15 cellular contexts compared by ENCODE assay signal in the genomic region with DNA sequence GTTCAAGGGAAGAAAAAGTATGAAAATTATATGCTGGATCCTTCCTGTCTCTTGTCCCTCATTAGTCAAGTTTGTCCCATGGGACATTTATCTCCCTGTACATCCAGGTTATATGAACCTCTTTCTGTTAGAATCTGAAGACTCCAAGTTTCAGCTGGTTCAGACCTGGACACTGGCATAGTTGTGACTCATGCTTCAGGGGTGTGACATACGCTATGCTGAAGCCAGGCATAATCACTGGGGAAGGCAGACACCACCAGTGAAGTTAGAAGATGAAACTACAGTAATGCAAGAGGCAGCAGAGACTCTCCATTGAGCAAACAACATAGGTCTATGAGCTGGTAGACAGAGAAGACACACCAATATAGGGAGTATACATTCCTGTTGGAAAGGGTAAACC.
A peak's percentile ranks its signal among the peaks of the same experiment; 100 is the strongest.
DNase-seq lines count a peak whose midpoint lies in the region; ATAC-seq, FAIRE-seq and TF ChIP-seq lines count a peak whose summit lies in the region.
"Had no signal": no experiment of that assay in that cellular context is flagged by ENCODE, and none has a peak within 500 bp of the region (broad histone marks: within the 10 kb centered on the region; RNA-seq: fewer than 3 reads in every experiment).

No MANE protein-coding gene starts in this region.

- POLR2A ChIA-PET in H1 (lab: Charles Lee; ENCODE audit: partially characterized antibody): no interaction called here

- no peak overlapping the region for H3K9ac ChIP-seq in GM23248
- H3K9ac ChIP-seq in H1 (replicated peaks in 1 of 4; ENCODE audit: extremely low read depth in 1 of 4, low read depth in 3 of 4, low read length in 3 of 4): no peak overlapping the region

- DNase-seq in GM23248 (peak; percentile 84), NCI-H226 (peak; percentile 22), H1 (ENCODE audit: low read depth in 1 of 2, low spot score in 2 of 2) (no peak), left lung (no peak), OCI-M2 (lab: John Stamatoyannopoulos, UW; ENCODE audit: unreplicated experiment) (no peak), aorta (no peak)
- DNase-seq: activated naive CD4-positive, alpha-beta T cell treated with Interleukin-2 at 50 U/mL for 16 hours; MM.1S; natural killer cell; stimulated activated CD4-positive, alpha-beta T cell treated with anti-CD3 and anti-CD28 coated beads, Interleukin-2, amount 100 ng/mL, for 48 hours; stimulated activated naive B cell treated with anti-CD40 and anti-IgM and Interleukin-4, amounts not matched to agents 10 μg/mL and 1 μg/mL and 100 μg/mL, for 72 hours had no signal

- H4K8ac ChIP-seq in H1 (ENCODE audit: extremely low read depth, insufficient read depth, low read length): no peak overlapping the region

- H3K4me3 ChIP-seq in GM23248: no peak overlapping the region
- no peak overlapping the region for H3K4me3 ChIP-seq in H1 (ENCODE audit: extremely low read depth in 1 of 4, insufficient read depth in 2 of 4, low read depth in 3 of 4, low read length in 4 of 4)
- no peak overlapping the region for H3K4me3 ChIP-seq in left lung
- no peak overlapping the region for H3K4me3 ChIP-seq in aorta (ENCODE audit: low read length in 2 of 2)
- H3K4me3 ChIP-seq: hepatocyte had no signal

- no peak overlapping the region for H3K4me3 Mint-ChIP-seq in stimulated activated memory B cell treated with anti-CD40 and anti-IgM and Interleukin-4, amounts not matched to agents 10 μg/mL and 1 μg/mL and 100 μg/mL, for 72 hours
- H3K4me3 Mint-ChIP-seq: central memory CD8-positive, alpha-beta T cell; natural killer cell; stimulated activated naive B cell treated with anti-CD40 and anti-IgM and Interleukin-4, amounts not matched to agents 10 μg/mL and 1 μg/mL and 100 μg/mL, for 72 hours had no signal

- no peaks in the 10 kb centered on the region for H3K79me2 ChIP-seq in GM23248 (ENCODE audit: insufficient read depth)
- H3K79me2 ChIP-seq in H1 (ENCODE audit: control insufficient read depth in 1 of 2, insufficient read depth in 2 of 2, low read length in 2 of 2): no peaks in the 10 kb centered on the region
- H3K79me2 ChIP-seq: hepatocyte had no signal

- peak; percentile 53 for ATAC-seq in stimulated activated memory B cell treated with anti-CD40 and anti-IgM and Interleukin-4, amounts not matched to agents 10 μg/mL and 1 μg/mL and 100 μg/mL, for 72 hours
- ATAC-seq in left lung (no peak), aorta (ENCODE audit: low FRiP score) (no peak)
- ATAC-seq: natural killer cell; stimulated activated naive B cell treated with anti-CD40 and anti-IgM and Interleukin-4, amounts not matched to agents 10 μg/mL and 1 μg/mL and 100 μg/mL, for 72 hours had no signal

- TF ChIP-seq RAD21 in H1 (IDR thresholded peaks at IDR 0.05 in 1 of 2, conservative IDR thresholded peaks at IDR 0.05 in 1 of 2; ENCODE audit: low read depth in 2 of 2, low read length in 2 of 2): no peak

- no peak overlapping the region for H2BK120ac ChIP-seq in H1 (replicated peaks; ENCODE audit: low read depth, low read length)

- no peak overlapping the region for H3K27ac Mint-ChIP-seq in stimulated activated memory B cell treated with anti-CD40 and anti-IgM and Interleukin-4, amounts not matched to agents 10 μg/mL and 1 μg/mL and 100 μg/mL, for 72 hours
- H3K27ac Mint-ChIP-seq: natural killer cell had no signal

- no peaks in the 10 kb centered on the region for H3K36me3 ChIP-seq in GM23248 (ENCODE audit: low read depth)
- no peaks in the 10 kb centered on the region for H3K36me3 ChIP-seq in H1 (ENCODE audit: control insufficient read depth in 2 of 4, insufficient read depth in 4 of 4, low read length in 3 of 4)
- H3K36me3 ChIP-seq in left lung: no peaks in the 10 kb centered on the region
- H3K36me3 ChIP-seq in aorta (ENCODE audit: control insufficient read depth in 1 of 2, insufficient read depth in 2 of 2, low read length in 1 of 2): no peaks in the 10 kb centered on the region

- H3K23me2 ChIP-seq in H1 (ENCODE audit: low read depth, low read length): no peaks in the 10 kb centered on the region; the same call in 1 of the 2 replicates

- peaks cover 21% of the 10 kb centered on the region for H3F3A ChIP-seq in GM23248 (ENCODE audit: insufficient read depth)

- no peak overlapping the region for H4K91ac ChIP-seq in H1 (replicated peaks; ENCODE audit: insufficient read length, low read length)

- no peak overlapping the region for H2BK5ac ChIP-seq in H1 (ENCODE audit: low read depth, low read length)

- TF ChIP-seq CTCF in H1 (IDR thresholded peaks at IDR 0.05; ENCODE audit: control extremely low read depth in 1 of 3, insufficient read depth in 1 of 3, low read depth in 1 of 3, low read length in 3 of 3) (no peak), left lung (IDR thresholded peaks at IDR 0.05) (no peak)

- H3K9me3 Mint-ChIP-seq in stimulated activated memory B cell treated with anti-CD40 and anti-IgM and Interleukin-4, amounts not matched to agents 10 μg/mL and 1 μg/mL and 100 μg/mL, for 72 hours: no peaks in the 10 kb centered on the region
- H3K9me3 Mint-ChIP-seq: central memory CD8-positive, alpha-beta T cell had no signal

- no peaks in the 10 kb centered on the region for H3K9me3 ChIP-seq in GM23248 (ENCODE audit: low read depth)
- H3K9me3 ChIP-seq in H1 (ENCODE audit: insufficient read depth in 2 of 2, low read depth in 1 of 2, low read length in 1 of 2): peaks cover 0 to 5% of the 10 kb centered on the region in 2 experiments; a peak in 3 of 4 replicates
- H3K9me3 ChIP-seq in left lung: no peaks in the 10 kb centered on the region
- no peaks in the 10 kb centered on the region for H3K9me3 ChIP-seq in aorta (ENCODE audit: control insufficient read depth, low read length)

- H3K56ac ChIP-seq in H1 (replicated peaks; ENCODE audit: insufficient read length, low read depth, low read length): no peak overlapping the region

- H3K27me3 ChIP-seq in GM23248 (replicated peaks; ENCODE audit: insufficient read depth) (no peaks in the 10 kb centered on the region), H1 (replicated peaks in 1 of 4; ENCODE audit: control insufficient read depth in 3 of 4, extremely low read depth in 1 of 4, insufficient read depth in 3 of 4, low read length in 3 of 4) (no peaks in the 10 kb centered on the region), left lung (no peaks in the 10 kb centered on the region), aorta (ENCODE audit: control insufficient read depth in 1 of 2, insufficient read depth in 2 of 2, low read length in 1 of 2) (no peaks in the 10 kb centered on the region)
- H3K27me3 ChIP-seq: hepatocyte had no signal

- no peak overlapping the region for H2BK12ac ChIP-seq in H1 (ENCODE audit: low read depth, low read length)

- in situ Hi-C loops in GM23248 (cut with MboI): no loop called here

- 17 to 23% methylated on average over 1 of the region's 1 CpG for WGBS in GM23248 (ENCODE audit: low coverage in 1 of 2, low lambda C conversion rate in 2 of 2, missing lambda C conversion rate in 2 of 2), 2 experiments
- 94% methylated on average over 1 of the region's 1 CpG; no CpG with 5 or more reads in 1 of the 2 experiments for WGBS in H1 (ENCODE audit: extremely low coverage in 1 of 2, insufficient coverage in 1 of 2, insufficient read length in 1 of 2, insufficient replicate concordance in 2 of 2, low coverage in 1 of 2, low lambda C conversion rate in 2 of 2, missing lambda C conversion rate in 1 of 2), 2 experiments
- 83 to 86% methylated on average over 1 of the region's 1 CpG for whole genome bisulfite sequencing in aorta, 2 donors

- H2AFZ ChIP-seq in GM23248 (peak overlapping the region; percentile 8; the same call in 1 of the 2 replicates), H1 (ENCODE audit: low read length) (peak overlapping the region; percentile 59; the same call in 1 of the 2 replicates)
- H2AFZ ChIP-seq: hepatocyte had no signal

- H4K20me1 ChIP-seq in GM23248 (ENCODE audit: insufficient read depth) (no peaks in the 10 kb centered on the region), H1 (replicated peaks in 1 of 2; ENCODE audit: control insufficient read depth in 1 of 2, insufficient read depth in 2 of 2, low read length in 2 of 2) (no peaks in the 10 kb centered on the region)

- no peak for FAIRE-seq in H1 (lab: Jason Lieb, UNC)

- H3K4me1 ChIP-seq in GM23248 (ENCODE audit: insufficient read depth): peaks cover 36% of the 10 kb centered on the region
- no peaks in the 10 kb centered on the region for H3K4me1 ChIP-seq in H1 (replicated peaks in 1 of 4; ENCODE audit: control insufficient read depth in 3 of 4, insufficient read depth in 4 of 4, low read length in 3 of 4)
- H3K4me1 ChIP-seq in left lung: no peaks in the 10 kb centered on the region
- H3K4me1 ChIP-seq in aorta (ENCODE audit: control insufficient read depth in 1 of 2, insufficient read depth in 2 of 2, low read length in 2 of 2): peaks cover 0 to 3% of the 10 kb centered on the region in 2 donors

- H3K79me1 ChIP-seq in H1 (ENCODE audit: low read depth, low read length): no peaks in the 10 kb centered on the region

- H3K27me3 Mint-ChIP-seq in stimulated activated memory B cell treated with anti-CD40 and anti-IgM and Interleukin-4, amounts not matched to agents 10 μg/mL and 1 μg/mL and 100 μg/mL, for 72 hours: no peaks in the 10 kb centered on the region
- H3K27me3 Mint-ChIP-seq: central memory CD8-positive, alpha-beta T cell; stimulated activated naive B cell treated with anti-CD40 and anti-IgM and Interleukin-4, amounts not matched to agents 10 μg/mL and 1 μg/mL and 100 μg/mL, for 72 hours had no signal

- no peak overlapping the region for H3K4ac ChIP-seq in H1 (replicated peaks; ENCODE audit: insufficient read length, low read depth, low read length)

- H2BK20ac ChIP-seq in H1 (ENCODE audit: low read length): no peak overlapping the region

- H3K9me2 ChIP-seq in GM23248 (ENCODE audit: insufficient read depth): no peaks in the 10 kb centered on the region

- CTCF ChIA-PET in H1 (lab: Charles Lee; ENCODE audit: partially characterized antibody): no interaction called here

- TF ChIP-seq EP300 in H1 (IDR thresholded peaks at IDR 0.05; ENCODE audit: borderline replicate concordance in 1 of 2, low read depth in 2 of 2, low read length in 2 of 2): no peak

- no peak overlapping the region for H3K18ac ChIP-seq in H1 (ENCODE audit: extremely low read depth, low read length)

- no peak overlapping the region for H4K5ac ChIP-seq in H1 (ENCODE audit: insufficient read length, low read depth, low read length)

- no peak overlapping the region for H3K4me2 ChIP-seq in GM23248 (ENCODE audit: unreplicated experiment)
- no peak overlapping the region for H3K4me2 ChIP-seq in H1 (ENCODE audit: insufficient read depth in 1 of 2, low read depth in 2 of 2, low read length in 2 of 2)
- H3K4me2 ChIP-seq: hepatocyte had no signal

- H3K27ac ChIP-seq in GM23248 (peak overlapping the region; percentile 15), H1 (ENCODE audit: low read depth, low read length) (no peak overlapping the region), left lung (no peak overlapping the region), aorta (ENCODE audit: low read depth in 1 of 2, low read length in 2 of 2) (no peak overlapping the region)
- H3K27ac ChIP-seq: hepatocyte, VCaP had no signal

- intact Hi-C loops in left lung (cut with DNase I) (no loop called here), aorta (cut with DNase I) (no loop called here)

- no peak overlapping the region for H3K23ac ChIP-seq in H1 (ENCODE audit: insufficient read length)

- no peak for TF ChIP-seq POLR2A in H1 (IDR thresholded peaks at IDR 0.05; ENCODE audit: control extremely low read depth in 1 of 2, low read depth in 2 of 2, low read length in 2 of 2)

- no peak overlapping the region for H2AK5ac ChIP-seq in H1 (ENCODE audit: low read depth, low read length)

- H3K14ac ChIP-seq in H1 (ENCODE audit: insufficient read length): no peak overlapping the region

- no peaks in the 10 kb centered on the region for H3K4me1 Mint-ChIP-seq in stimulated activated memory B cell treated with anti-CD40 and anti-IgM and Interleukin-4, amounts not matched to agents 10 μg/mL and 1 μg/mL and 100 μg/mL, for 72 hours
- H3K4me1 Mint-ChIP-seq: central memory CD8-positive, alpha-beta T cell; natural killer cell; stimulated activated naive B cell treated with anti-CD40 and anti-IgM and Interleukin-4, amounts not matched to agents 10 μg/mL and 1 μg/mL and 100 μg/mL, for 72 hours had no signal

- no peaks in the 10 kb centered on the region for H3K36me3 Mint-ChIP-seq in stimulated activated memory B cell treated with anti-CD40 and anti-IgM and Interleukin-4, amounts not matched to agents 10 μg/mL and 1 μg/mL and 100 μg/mL, for 72 hours
- H3K36me3 Mint-ChIP-seq: natural killer cell; stimulated activated naive B cell treated with anti-CD40 and anti-IgM and Interleukin-4, amounts not matched to agents 10 μg/mL and 1 μg/mL and 100 μg/mL, for 72 hours had no signal

- H2BK15ac ChIP-seq in H1 (ENCODE audit: low read length): no peak overlapping the region

Comparison
In these comparisons a context has a peak if more than half of its experiments do, and no peak if none do; other contexts are left out.
1. DNase-seq: peak in GM23248 (single experiment) and NCI-H226 (single experiment); none in H1 (0 of 2), left lung (0 of 2), OCI-M2 (single experiment) and aorta (0 of 2).